In the genomic region with DNA sequence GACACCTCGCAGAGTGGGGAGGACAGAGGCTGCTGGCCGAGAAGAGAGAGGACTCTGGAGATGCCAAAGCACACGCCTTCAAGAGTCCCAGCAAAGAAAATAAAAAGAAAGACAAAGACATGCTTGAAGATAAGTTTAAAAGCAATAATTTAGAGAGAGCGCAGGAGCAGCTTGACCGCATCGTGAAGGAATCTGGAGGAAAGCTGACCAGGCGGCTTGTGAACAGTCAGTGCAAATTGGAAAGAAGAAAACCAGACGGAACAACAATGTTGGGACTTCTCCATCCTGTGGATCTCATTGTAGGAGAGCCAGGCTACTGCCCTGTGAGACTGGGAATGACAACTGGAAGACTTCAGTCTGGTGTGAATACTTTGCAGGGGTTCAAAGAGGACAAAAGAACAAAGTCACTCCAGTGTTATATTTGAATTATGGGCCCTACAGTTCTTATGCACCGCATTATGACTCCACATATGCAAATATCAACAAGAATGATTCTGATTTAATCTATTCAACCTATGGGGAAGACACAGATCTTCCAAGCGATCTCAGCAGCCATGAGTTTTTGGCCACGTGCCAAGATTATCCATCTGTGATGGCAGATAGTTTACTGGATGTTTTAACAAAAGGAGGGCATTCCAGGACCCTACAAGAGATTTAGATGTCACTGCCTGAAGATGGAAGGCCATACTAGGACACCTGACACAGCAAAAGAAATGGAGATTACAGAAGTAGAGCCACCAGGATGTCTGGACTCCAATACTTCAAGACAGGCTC, we compare ENCODE assay signal across 19 cellular contexts.
"Had no signal": no experiment of that assay in that cellular context is flagged by ENCODE, and none has a peak within 500 bp of the region (broad histone marks: within the 10 kb centered on the region; RNA-seq: fewer than 3 reads in every experiment).

No MANE protein-coding gene starts in this region.

- H3K4me3 ChIP-seq: upper lobe of left lung had no signal

- ATAC-seq: right cardiac atrium; stimulated activated naive B cell treated with anti-CD40 and anti-IgM and Interleukin-4, amounts not matched to agents 10 μg/mL and 1 μg/mL and 100 μg/mL, for 72 hours had no signal

- H3K27me3 ChIP-seq: neutrophil, upper lobe of left lung had no signal

- H3K27me3 Mint-ChIP-seq: activated naive CD8-positive, alpha-beta T cell; activated T-cell treated with anti-CD3 and anti-CD28 coated beads, Interleukin-2, amount 50 U/mL, for 24 hours; naive B cell; stimulated activated naive B cell treated with anti-CD40 and anti-IgM and Interleukin-4, amounts not matched to agents 10 μg/mL and 1 μg/mL and 100 μg/mL, for 72 hours had no signal

- H3K27ac Mint-ChIP-seq: activated naive CD8-positive, alpha-beta T cell; activated T-cell treated with anti-CD3 and anti-CD28 coated beads, Interleukin-2, amount 50 U/mL, for 24 hours; endodermal cell; stimulated activated naive B cell treated with anti-CD40 and anti-IgM and Interleukin-4, amounts not matched to agents 10 μg/mL and 1 μg/mL and 100 μg/mL, for 72 hours had no signal

- H3K4me3 Mint-ChIP-seq: activated naive CD8-positive, alpha-beta T cell; activated T-cell treated with anti-CD3 and anti-CD28 coated beads, Interleukin-2, amount 50 U/mL, for 24 hours; endodermal cell; stimulated activated naive B cell treated with anti-CD40 and anti-IgM and Interleukin-4, amounts not matched to agents 10 μg/mL and 1 μg/mL and 100 μg/mL, for 72 hours had no signal

- H3K36me3 ChIP-seq: neutrophil had no signal

- H3K9me3 ChIP-seq: neutrophil had no signal

- DNase-seq: activated CD4-positive, alpha-beta T cell treated with anti-CD3 and anti-CD28 coated beads, Interleukin-2, amount 50 U/mL, for 4 hours; activated CD4-positive, CD25-positive, alpha-beta regulatory T cell; activated gamma-delta T cell; activated T-cell treated with anti-CD3 and anti-CD28 coated beads, Interleukin-2, amount 50 U/mL, for 24 hours; anterior cingulate cortex; dermis blood vessel endothelial cell; endodermal cell; hypothalamus; kidney glomerular epithelial cell; mesendoderm; naive B cell; right cardiac atrium; stimulated activated CD4-positive, alpha-beta T cell treated with anti-CD3 and anti-CD28 coated beads, Interleukin-1b, Interleukin-23, amount 100 ng/mL, for 48 hours; stimulated activated naive B cell treated with anti-CD40 and anti-IgM and Interleukin-4, amounts not matched to agents 10 μg/mL and 1 μg/mL and 100 μg/mL, for 72 hours; T-helper 2 cell; upper lobe of left lung had no signal

- H3K27ac ChIP-seq: neutrophil, upper lobe of left lung had no signal

- FAIRE-seq: TTC549 had no signal
